In the genomic region with DNA sequence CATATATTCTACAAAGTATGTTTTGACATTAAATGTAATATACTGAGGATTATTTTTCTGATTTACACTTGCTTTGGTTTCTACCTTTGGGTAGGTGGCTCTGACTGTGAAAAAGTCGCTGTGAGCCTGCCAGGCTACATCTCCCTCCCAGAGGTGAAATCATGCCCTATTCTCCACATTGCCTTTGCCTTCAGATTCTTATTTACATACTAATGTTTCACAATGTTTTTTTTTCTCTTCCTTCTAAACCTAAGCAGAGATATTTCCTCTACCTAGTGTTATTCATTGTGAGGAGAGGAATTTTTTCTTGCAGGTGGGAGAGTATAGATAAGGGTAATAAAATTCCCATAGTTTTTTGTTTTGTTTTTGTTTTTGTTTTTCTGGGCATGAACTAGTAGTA, we compare ENCODE assay signal across 26 cellular contexts.
"Had no signal": no experiment of that assay in that cellular context is flagged by ENCODE, and none has a peak within 500 bp of the region (broad histone marks: within the 10 kb centered on the region; RNA-seq: fewer than 3 reads in every experiment).

No MANE protein-coding gene starts in this region.

- H3K36me3 ChIP-seq: left lung, lower lobe of right lung, neutrophil, prostate gland, sigmoid colon, spleen, suprapubic skin, thoracic aorta, tibial artery, upper lobe of right lung had no signal

- H3K4me1 ChIP-seq: left lung, lower lobe of right lung, prostate gland, sigmoid colon, spleen, suprapubic skin, tibial artery, upper lobe of right lung had no signal

- FAIRE-seq: keratinocyte, small intestine, urothelium cell line had no signal

- ATAC-seq: left cardiac atrium; left lung; lower lobe of right lung; naive thymus-derived CD8-positive, alpha-beta T cell; right cardiac atrium; stimulated activated effector memory CD8-positive, alpha-beta T cell treated with anti-CD3 and anti-CD28 coated beads, Interleukin-12 subunit alpha, Interleukin-12 subunit beta, amount 100 ng/mL, for 72 hours; upper lobe of right lung had no signal

- H3K27ac ChIP-seq: hepatocyte, left lung, lower lobe of right lung, neutrophil, prostate gland, sigmoid colon, spleen, suprapubic skin, thoracic aorta, tibial artery, upper lobe of right lung had no signal

- DNase-seq: kidney glomerular epithelial cell; left cardiac atrium; left lung; lower lobe of right lung; mammary epithelial cell; mesenchymal stem cell; naive thymus-derived CD8-positive, alpha-beta T cell; occipital lobe; retina; right cardiac atrium; sigmoid colon; small intestine; spleen; stimulated activated CD4-positive, alpha-beta T cell treated with anti-CD3 and anti-CD28 coated beads, Interleukin-4, amount 100 ng/mL, for 24 hours; stimulated activated naive CD4-positive, alpha-beta T cell; tibial artery; trophoblast cell; upper lobe of right lung had no signal

- H3K4me2 ChIP-seq: hepatocyte had no signal

- H2AFZ ChIP-seq: hepatocyte had no signal

- H3K4me3 ChIP-seq: hepatocyte, left lung, lower lobe of right lung, prostate gland, sigmoid colon, spleen, suprapubic skin, thoracic aorta, tibial artery, upper lobe of right lung had no signal

- H3K9me3 ChIP-seq: left lung, lower lobe of right lung, neutrophil, prostate gland, sigmoid colon, suprapubic skin, thoracic aorta, upper lobe of right lung had no signal

- H3K79me2 ChIP-seq: hepatocyte had no signal

- H3K27me3 ChIP-seq: hepatocyte, left lung, neutrophil, sigmoid colon, spleen, suprapubic skin, tibial artery, upper lobe of right lung had no signal
